12 cellular contexts compared by ENCODE assay signal in the genomic region with DNA sequence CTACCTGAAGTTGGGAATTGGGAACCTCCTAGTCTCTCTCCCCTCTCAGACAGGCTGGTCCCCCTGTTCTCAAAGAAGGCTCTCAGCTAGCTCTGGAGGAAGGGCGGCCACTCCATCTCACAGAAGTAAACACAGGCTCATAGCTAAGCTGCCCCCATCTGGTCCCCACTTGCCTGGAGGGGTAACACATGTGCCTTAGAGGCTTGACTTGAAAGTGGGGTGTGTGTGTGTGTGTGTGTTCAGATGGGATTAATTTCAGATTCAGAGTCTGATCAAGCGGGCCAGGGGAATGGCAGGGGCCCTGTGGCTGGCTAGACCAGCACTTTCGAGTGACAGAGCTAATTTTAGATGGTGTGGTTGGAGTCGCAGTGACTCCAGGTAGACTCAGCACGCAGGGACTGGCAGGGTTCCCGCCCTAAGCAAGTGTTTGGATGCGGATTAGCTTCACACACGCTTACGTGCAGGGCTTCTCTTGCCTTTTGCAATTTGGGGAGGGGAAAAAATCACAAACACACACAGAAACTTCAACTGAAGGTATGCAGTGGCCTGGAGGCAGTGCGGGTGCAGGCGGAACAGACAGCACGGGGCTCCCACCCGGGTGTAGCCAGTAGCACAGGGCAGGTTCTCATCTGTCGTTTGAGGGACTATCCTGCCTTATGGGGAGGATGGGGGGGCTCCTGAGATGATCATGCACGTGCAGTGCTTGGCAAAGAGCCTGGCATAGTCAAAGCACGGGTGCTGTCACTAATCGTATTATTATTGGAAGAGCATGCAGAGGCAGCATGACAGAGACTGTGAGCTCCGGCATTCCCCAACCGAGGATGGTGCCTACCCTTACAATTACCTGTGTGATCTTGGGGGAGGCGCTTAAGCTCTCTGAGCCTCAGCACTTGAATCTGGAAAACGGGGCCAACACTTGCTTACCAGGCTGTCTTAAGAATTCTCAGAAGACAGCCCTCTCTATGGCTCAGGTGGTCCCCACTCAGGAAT. TPM values are rescaled to one million over a fixed set of nuclear protein-coding genes. Genes with fewer than 3 reads are reported as not detected.
A peak's percentile ranks its signal among the peaks of the same experiment; 100 is the strongest.
DNase-seq lines count a peak whose midpoint lies in the region; TF ChIP-seq lines count a peak whose summit lies in the region.
"Had no signal": no experiment of that assay in that cellular context is flagged by ENCODE, and none has a peak within 500 bp of the region (broad histone marks: within the 10 kb centered on the region; RNA-seq: fewer than 3 reads in every experiment).

No MANE protein-coding gene starts in this region.

- no peaks in the 10 kb centered on the region for H3K36me3 ChIP-seq in osteoblast (ENCODE audit: insufficient read depth, low read length)

- no peak overlapping the region for H2AFZ ChIP-seq in osteoblast (ENCODE audit: low read length)

- no peaks in the 10 kb centered on the region for H3K79me2 ChIP-seq in osteoblast (ENCODE audit: insufficient read depth, low read length)

- H3K27ac ChIP-seq in C4-2B (peak overlapping the region; percentile 73), osteoblast (ENCODE audit: low read depth, low read length) (no peak overlapping the region)
- H3K27ac ChIP-seq: coronary artery had no signal

- H4K20me1 ChIP-seq in osteoblast (ENCODE audit: insufficient read depth, low read length), result peaks cover 3% of the 10 kb centered on the region

- no peak for TF ChIP-seq CTCF in C4-2B (conservative IDR thresholded peaks at IDR 0.05)
- no peak for TF ChIP-seq CTCF in epithelial cell of esophagus (IDR thresholded peaks at IDR 0.05; ENCODE audit: insufficient read depth, low read depth, low read length, missing control alignments)
- TF ChIP-seq CTCF in osteoblast (IDR thresholded peaks at IDR 0.05; ENCODE audit: extremely low read depth, low read depth, low read length), result no peak

- no peak overlapping the region for H3K4me2 ChIP-seq in osteoblast (ENCODE audit: insufficient read depth, low read length)

- no peaks in the 10 kb centered on the region for H3K27me3 ChIP-seq in osteoblast (ENCODE audit: insufficient read depth, low read length)

- peak overlapping the region; percentile 55 for H3K4me3 ChIP-seq in epithelial cell of esophagus (ENCODE audit: low read length)
- H3K4me3 ChIP-seq in osteoblast (ENCODE audit: insufficient read depth, low read length), result no peak overlapping the region
- H3K4me3 ChIP-seq: coronary artery had no signal

- DNase-seq in NCI-H524 (lab: John Stamatoyannopoulos, UW), result peak; percentile 95 to 97
- DNase-seq in epithelial cell of esophagus (ENCODE audit: low read depth), result peak; percentile 55
- peak; percentile 80 for DNase-seq in osteoblast (ENCODE audit: insufficient read length, low spot score, missing footprints)
- no peak for DNase-seq in H4 (ENCODE audit: low spot score)
- DNase-seq in stimulated activated CD4-positive, alpha-beta T cell treated with anti-CD3 and anti-CD28 coated beads, Interleukin-2, amount 100 ng/mL, for 48 hours, result no peak
- no peak for DNase-seq in NCI-H774 (lab: John Stamatoyannopoulos, UW)
- DNase-seq in effector CD4-positive, alpha-beta T cell, result no peak
- DNase-seq: activated effector memory CD4-positive, alpha-beta T cell treated with Interleukin-2 at 50 U/mL for 16 hours; CD4-positive, CD25-positive, alpha-beta regulatory T cell; midbrain had no signal

- peaks cover 13% of the 10 kb centered on the region for H3K4me1 ChIP-seq in osteoblast (ENCODE audit: insufficient read depth, low read length)

- H3K9me3 ChIP-seq in osteoblast (ENCODE audit: low read depth, low read length), result no peaks in the 10 kb centered on the region

RNA-seq across cellular contexts. Expression of gene EDN2, which starts 1.3 kb away (rescaled TPM):
- total RNA-seq in osteoblast, result not detected in 2 replicates
- total RNA-seq in H4 (2014; rRNA removed; shearing (Covaris generic)), result 0.50 TPM in 1 of 2 replicates, not detected in the other

Comparison
In these comparisons a context has a peak if more than half of its experiments do, and no peak if none do; other contexts are left out.
1. DNase-seq: peak in NCI-H524 (2 of 2), epithelial cell of esophagus (single experiment) and osteoblast (single experiment); none in H4 (single experiment), stimulated activated CD4-positive, alpha-beta T cell treated with anti-CD3 and anti-CD28 coated beads, Interleukin-2, amount 100 ng/mL, for 48 hours (0 of 2), NCI-H774 (single experiment) and effector CD4-positive, alpha-beta T cell (single experiment).